ENCODE assay signal across 17 cellular contexts in the genomic region with DNA sequence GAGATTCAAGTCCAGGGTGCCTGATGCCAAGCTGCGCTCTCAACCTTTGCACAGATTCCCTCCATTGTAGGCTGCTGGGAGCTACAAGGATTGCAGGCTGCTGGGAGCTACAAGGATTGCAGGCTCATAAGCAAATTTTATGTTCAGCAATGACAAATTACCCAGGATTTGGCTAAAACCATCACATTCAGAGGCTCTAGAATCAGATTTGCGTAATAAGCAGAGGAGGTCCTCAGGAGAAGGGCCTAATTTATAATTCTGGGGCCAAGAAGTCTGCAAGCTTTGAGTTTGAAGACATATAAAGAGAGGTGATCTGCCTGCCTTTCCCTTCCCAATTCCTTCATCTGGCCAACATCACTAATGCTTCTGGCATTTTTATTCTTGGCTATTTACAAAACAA.
DNase-seq lines count a peak whose midpoint lies in the region; ATAC-seq, FAIRE-seq and TF ChIP-seq lines count a peak whose summit lies in the region.
"Had no signal": no experiment of that assay in that cellular context is flagged by ENCODE, and none has a peak within 500 bp of the region (broad histone marks: within the 10 kb centered on the region; RNA-seq: fewer than 3 reads in every experiment).

No MANE protein-coding gene starts in this region.

- no peak for TF ChIP-seq EP300 in SK-N-SH (IDR thresholded peaks at IDR 0.05; ENCODE audit: borderline replicate concordance in 1 of 2, low read depth in 1 of 2, low read length in 1 of 2)

- CTCF ChIA-PET in SK-N-SH (lab: Yijun Ruan, JAX) = interaction anchor here (2.2 kb wide), 1 partner anchor 14 kb away, joined by 7 read pairs; no protein-coding TSS in a partner anchor
- CTCF ChIA-PET in naive thymus-derived CD4-positive, alpha-beta T cell (lab: Charles Lee) = no interaction called here

- H3K27me3 ChIP-seq in GM23338 (ENCODE audit: insufficient read depth) = no peaks in the 10 kb centered on the region
- H3K27me3 ChIP-seq in left lung = no peaks in the 10 kb centered on the region
- H3K27me3 ChIP-seq in testis = no peaks in the 10 kb centered on the region
- 0 out of 2 replicates have a peak, but pooled peaks cover 4% of the 10 kb centered on the region for H3K27me3 ChIP-seq in SK-N-SH (ENCODE audit: insufficient read depth)
- no peaks in the 10 kb centered on the region for H3K27me3 ChIP-seq in naive thymus-derived CD4-positive, alpha-beta T cell (ENCODE audit: control insufficient read depth in 2 of 2, insufficient read depth in 2 of 2, low read length in 2 of 2)

- H3K9me2 ChIP-seq in GM23338 (ENCODE audit: insufficient read depth) (peaks cover 3% of the 10 kb centered on the region; the same call in 1 of the 2 replicates), SK-N-SH (no peaks in the 10 kb centered on the region)

- peak; percentile 99 for FAIRE-seq in endometrium (lab: Jason Lieb, UNC)
- FAIRE-seq: A549, GM18507 had no signal

- TF ChIP-seq RAD21 in SK-N-SH (IDR thresholded peaks at IDR 0.05; ENCODE audit: low read length) = no peak

- no peaks in the 10 kb centered on the region for H4K20me1 ChIP-seq in GM23338 (replicated peaks; ENCODE audit: insufficient read depth)
- H4K20me1 ChIP-seq in SK-N-SH (ENCODE audit: insufficient read depth) = no peaks in the 10 kb centered on the region

- ATAC-seq in GM23338 = no peak
- ATAC-seq in left lung = peak; percentile 53
- ATAC-seq in naive thymus-derived CD4-positive, alpha-beta T cell = no peak
- ATAC-seq: A549; CD8-positive, alpha-beta T cell had no signal

- H3K79me2 ChIP-seq in GM23338 (replicated peaks; ENCODE audit: insufficient read depth) = no peaks in the 10 kb centered on the region
- H3K79me2 ChIP-seq in SK-N-SH (ENCODE audit: insufficient read depth) = no peaks in the 10 kb centered on the region

- H3K4me2 ChIP-seq in GM23338 = no peak overlapping the region
- H3K4me2 ChIP-seq in SK-N-SH = no peak overlapping the region
- H3K4me2 ChIP-seq: A549 had no signal

- DNase-seq in GM23338 (ENCODE audit: low spot score) (no peak), left lung (no peak), testis (peak; percentile 22), SK-N-SH (no peak), type B pancreatic cell (ENCODE audit: extremely low spot score, unreplicated experiment) (no peak)
- no peak for DNase-seq in activated CD8-positive, alpha-beta memory T cell treated with anti-CD3 and anti-CD28 coated beads for 24 hours
- no peak for DNase-seq in naive thymus-derived CD4-positive, alpha-beta T cell
- DNase-seq: Caco-2; CD8-positive, alpha-beta T cell; DND-41; GDM1; GOT3; H9 had no signal

- intact Hi-C loops in left lung (cut with DNase I) (no loop called here), testis (cut with DNase I; ENCODE audit: low total_unique reads) (no loop called here)
- intact Hi-C loops in naive thymus-derived CD4-positive, alpha-beta T cell (cut with micrococcal nuclease) = no loop called here

- 60 to 71% methylated on average over 1 to 2 of the region's 2 CpGs for WGBS in testis, 2 donors
- WGBS in SK-N-SH (ENCODE audit: low lambda C conversion rate) = 76% methylated on average over 2 of the region's 2 CpGs

- H3K36me3 Mint-ChIP-seq in GM23338 (ENCODE audit: low read depth) (no peaks in the 10 kb centered on the region), type B pancreatic cell (no peaks in the 10 kb centered on the region)
- H3K36me3 Mint-ChIP-seq in naive thymus-derived CD4-positive, alpha-beta T cell = no peaks in the 10 kb centered on the region
- H3K36me3 Mint-ChIP-seq: CD14-positive monocyte; CD8-positive, alpha-beta T cell had no signal

- no peak overlapping the region for H3K9ac ChIP-seq in SK-N-SH

- no peak overlapping the region for H3K4me3 ChIP-seq in GM23338
- H3K4me3 ChIP-seq in left lung = no peak overlapping the region
- H3K4me3 ChIP-seq in testis = no peak overlapping the region
- no peak overlapping the region for H3K4me3 ChIP-seq in SK-N-SH (ENCODE audit: low read depth in 2 of 2, low read length in 1 of 2)
- H3K4me3 ChIP-seq in naive thymus-derived CD4-positive, alpha-beta T cell (ENCODE audit: low read length) = no peak overlapping the region
- H3K4me3 ChIP-seq: A549 had no signal

- H3K4me1 ChIP-seq in GM23338 (ENCODE audit: insufficient read depth) (no peaks in the 10 kb centered on the region), left lung (no peaks in the 10 kb centered on the region), testis (peaks cover 3% of the 10 kb centered on the region), SK-N-SH (ENCODE audit: control insufficient read depth in 1 of 2, insufficient read depth in 2 of 2, low read depth in 1 of 2, low read length in 1 of 2) (no peaks in the 10 kb centered on the region)
- H3K4me1 ChIP-seq in naive thymus-derived CD4-positive, alpha-beta T cell (ENCODE audit: control insufficient read depth in 2 of 2, insufficient read depth in 2 of 2, low read length in 2 of 2) = no peaks in the 10 kb centered on the region
- H3K4me1 ChIP-seq: A549, Caco-2 had no signal

- H3K27me3 Mint-ChIP-seq in GM23338 (ENCODE audit: insufficient read depth, low read depth, poor library complexity) (peaks cover 4% of the 10 kb centered on the region), type B pancreatic cell (peaks cover 10% of the 10 kb centered on the region)
- H3K27me3 Mint-ChIP-seq in naive thymus-derived CD4-positive, alpha-beta T cell = peaks cover 0 to 18% (median 6%) of the 10 kb centered on the region in 5 donors

- H3K9me3 ChIP-seq in left lung (no peaks in the 10 kb centered on the region), testis (no peaks in the 10 kb centered on the region), SK-N-SH (no peaks in the 10 kb centered on the region)
- no peaks in the 10 kb centered on the region for H3K9me3 ChIP-seq in naive thymus-derived CD4-positive, alpha-beta T cell (ENCODE audit: control insufficient read depth in 2 of 3, low read length in 3 of 3)
- H3K9me3 ChIP-seq: A549, Caco-2 had no signal

- no peaks in the 10 kb centered on the region for H3K9me3 Mint-ChIP-seq in GM23338
- H3K9me3 Mint-ChIP-seq in naive thymus-derived CD4-positive, alpha-beta T cell = peaks cover 0 to 2% (median 0%) of the 10 kb centered on the region in 11 donors
- H3K9me3 Mint-ChIP-seq in type B pancreatic cell = peaks cover 4% of the 10 kb centered on the region
- H3K9me3 Mint-ChIP-seq: CD8-positive, alpha-beta T cell; H9 had no signal

- peaks cover 5% of the 10 kb centered on the region; the same call in 2 of the 3 replicates for H3K4me1 Mint-ChIP-seq in GM23338
- H3K4me1 Mint-ChIP-seq in naive thymus-derived CD4-positive, alpha-beta T cell = no peaks in the 10 kb centered on the region
- H3K4me1 Mint-ChIP-seq in type B pancreatic cell (ENCODE audit: unreplicated experiment) = peaks cover 9% of the 10 kb centered on the region
- H3K4me1 Mint-ChIP-seq: CD14-positive monocyte had no signal

- H3K27ac ChIP-seq in GM23338 (ENCODE audit: low read depth) (no peak overlapping the region), left lung (no peak overlapping the region), testis (no peak overlapping the region), SK-N-SH (ENCODE audit: low read depth in 2 of 2, low read length in 1 of 2) (no peak overlapping the region)
- H3K27ac ChIP-seq in naive thymus-derived CD4-positive, alpha-beta T cell (ENCODE audit: low read depth, low read length) = no peak overlapping the region
- H3K27ac ChIP-seq: A549 had no signal

- H3F3A ChIP-seq in GM23338 (replicated peaks; ENCODE audit: low read depth) (no peaks in the 10 kb centered on the region), SK-N-SH (replicated peaks; ENCODE audit: insufficient read depth) (no peaks in the 10 kb centered on the region)

- TF ChIP-seq POLR2A in testis (IDR thresholded peaks at IDR 0.05) = no peak

- H3K4me3 Mint-ChIP-seq in GM23338 (no peak overlapping the region), type B pancreatic cell (no peak overlapping the region)
- H3K4me3 Mint-ChIP-seq in naive thymus-derived CD4-positive, alpha-beta T cell = no peak overlapping the region
- H3K4me3 Mint-ChIP-seq: CD14-positive monocyte; CD8-positive, alpha-beta T cell; H9 had no signal

- no peak for TF ChIP-seq CTCF in GM23338 (conservative IDR thresholded peaks at IDR 0.05; ENCODE audit: low read depth in 2 of 2)
- TF ChIP-seq CTCF in left lung (IDR thresholded peaks at IDR 0.05) = no peak
- no peak for TF ChIP-seq CTCF in testis (IDR thresholded peaks at IDR 0.05)
- no peak for TF ChIP-seq CTCF in SK-N-SH (IDR thresholded peaks at IDR 0.05)
- no peak for TF ChIP-seq CTCF in type B pancreatic cell (conservative IDR thresholded peaks at IDR 0.05)

- POLR2A ChIA-PET in SK-N-SH (lab: Yijun Ruan, JAX) = no interaction called here
- POLR2A ChIA-PET in naive thymus-derived CD4-positive, alpha-beta T cell (lab: Charles Lee) = no interaction called here

- peak overlapping the region; percentile 38; the same call in 1 of the 2 replicates for H2AFZ ChIP-seq in GM23338
- no peak overlapping the region for H2AFZ ChIP-seq in SK-N-SH (ENCODE audit: low read depth)

- H3K27ac Mint-ChIP-seq in GM23338 = no peak overlapping the region
- no peak overlapping the region for H3K27ac Mint-ChIP-seq in naive thymus-derived CD4-positive, alpha-beta T cell
- H3K27ac Mint-ChIP-seq in type B pancreatic cell = no peak overlapping the region
- H3K27ac Mint-ChIP-seq: CD14-positive monocyte; CD8-positive, alpha-beta T cell; H9 had no signal

- H3K36me3 ChIP-seq in GM23338 (ENCODE audit: insufficient read depth) (no peaks in the 10 kb centered on the region), left lung (no peaks in the 10 kb centered on the region), testis (ENCODE audit: low read depth, missing control alignments) (no peaks in the 10 kb centered on the region), SK-N-SH (replicated peaks in 1 of 2; ENCODE audit: control insufficient read depth in 1 of 2, insufficient read depth in 2 of 2, low read length in 1 of 2) (no peaks in the 10 kb centered on the region)
- no peaks in the 10 kb centered on the region for H3K36me3 ChIP-seq in naive thymus-derived CD4-positive, alpha-beta T cell (ENCODE audit: control insufficient read depth in 2 of 3, insufficient read depth in 3 of 3, low read length in 3 of 3)

TF ChIP-seq in GM23338, 12 proteins besides CTCF, POLR2A, EP300 and RAD21 (continues in another document):
- no peak for TF ChIP-seq STAT1 (IDR thresholded peaks at IDR 0.05; ENCODE audit: unreplicated experiment)
- TF ChIP-seq ZNF331 (CRISPR knock-in tag; IDR thresholded peaks at IDR 0.05; ENCODE audit: low read depth) = no peak
- TF ChIP-seq EZH2phosphoT487 (IDR thresholded peaks at IDR 0.05; ENCODE audit: unreplicated experiment) = no peak

TF ChIP-seq in SK-N-SH, 30 proteins besides CTCF, POLR2A, EP300 and RAD21:
- no peak for TF ChIP-seq GATA2 (CRISPR knock-in tag; IDR thresholded peaks at IDR 0.05)
- TF ChIP-seq, protein P1, sequence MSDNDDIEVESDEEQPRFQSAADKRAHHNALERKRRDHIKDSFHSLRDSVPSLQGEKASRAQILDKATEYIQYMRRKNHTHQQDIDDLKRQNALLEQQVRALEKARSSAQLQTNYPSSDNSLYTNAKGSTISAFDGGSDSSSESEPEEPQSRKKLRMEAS (IDR thresholded peaks at IDR 0.05; ENCODE audit: low read depth) = no peak
- no peak for TF ChIP-seq MEF2A (IDR thresholded peaks at IDR 0.05; ENCODE audit: borderline replicate concordance, low read depth)
